In the genomic region with DNA sequence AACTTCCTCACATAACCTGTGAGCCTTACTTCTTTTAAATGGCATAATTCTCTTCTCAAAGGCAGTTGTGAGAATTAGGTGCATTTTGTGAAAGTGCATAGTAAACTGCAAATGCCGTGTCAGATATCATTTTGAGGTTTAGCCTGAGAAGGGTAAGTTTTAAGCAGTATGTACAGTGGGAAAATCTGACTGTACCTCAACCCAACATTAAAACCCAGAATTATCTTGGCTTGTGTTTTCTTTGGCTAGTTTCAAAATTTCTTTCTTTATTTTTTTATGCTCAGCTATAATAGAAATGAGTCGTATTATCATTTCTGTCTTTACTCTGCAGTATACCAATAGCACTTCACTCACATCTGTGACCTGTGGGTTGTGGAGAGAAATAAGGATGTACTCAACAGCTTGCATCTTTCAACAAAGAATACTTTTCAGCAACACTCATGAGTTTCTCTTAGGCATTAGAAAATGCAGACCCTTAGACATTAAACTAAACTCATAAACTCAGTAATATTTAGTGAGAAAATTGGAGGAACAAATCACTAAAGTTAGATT, we compare ENCODE assay signal across 18 cellular contexts.
DNase-seq lines count a peak whose midpoint lies in the region; ATAC-seq lines count a peak whose summit lies in the region.
"Had no signal": no experiment of that assay in that cellular context is flagged by ENCODE, and none has a peak within 500 bp of the region (broad histone marks: within the 10 kb centered on the region; RNA-seq: fewer than 3 reads in every experiment).

No MANE protein-coding gene starts in this region.

- no peaks in the 10 kb centered on the region for H3K9me3 ChIP-seq in CD4-positive, alpha-beta memory T cell (ENCODE audit: control insufficient read depth in 1 of 2, low read length in 2 of 2)
- no peaks in the 10 kb centered on the region for H3K9me3 ChIP-seq in GM23248 (ENCODE audit: low read depth)
- H3K9me3 ChIP-seq: sigmoid colon, thoracic aorta had no signal

- H3K9me3 Mint-ChIP-seq in CD4-positive, alpha-beta memory T cell, result peaks cover 0 to 6% (median 1%) of the 10 kb centered on the region in 8 donors
- peaks cover 21% of the 10 kb centered on the region for H3K9me3 Mint-ChIP-seq in activated T-helper 2 cell treated with anti-CD3 and anti-CD28 coated beads, Interferon-gamma antibody, Interleukin-2, Interleukin-4, amounts not matched to agents 10 μg/mL and 5 μg/mL and 100 μg/mL, durations not matched to agents 14 hours and 24 hours and 36 hours
- H3K9me3 Mint-ChIP-seq in natural killer cell treated with Interleukin-12 subunit alpha and Interleukin-12 subunit beta and Interleukin-15 and Interleukin-18, amount 100 ng/mL, for 72 hours, result peaks cover 9% of the 10 kb centered on the region

- peaks cover 52 to 63% (median 57%) of the 10 kb centered on the region in 4 donors for H3K4me1 Mint-ChIP-seq in CD4-positive, alpha-beta memory T cell
- H3K4me1 Mint-ChIP-seq in activated T-helper 2 cell treated with anti-CD3 and anti-CD28 coated beads, Interferon-gamma antibody, Interleukin-2, Interleukin-4, amounts not matched to agents 10 μg/mL and 5 μg/mL and 100 μg/mL, durations not matched to agents 14 hours and 24 hours and 36 hours (ENCODE audit: low read depth), result peaks cover 48% of the 10 kb centered on the region
- H3K4me1 Mint-ChIP-seq in natural killer cell treated with Interleukin-12 subunit alpha and Interleukin-12 subunit beta and Interleukin-15 and Interleukin-18, amount 100 ng/mL, for 72 hours (ENCODE audit: low read depth in 2 of 2), result peaks cover 56 to 59% of the 10 kb centered on the region in 2 donors

- peaks cover 24% of the 10 kb centered on the region for H3F3A ChIP-seq in GM23248 (ENCODE audit: insufficient read depth)

- H4K20me1 ChIP-seq in GM23248 (ENCODE audit: insufficient read depth), result no peaks in the 10 kb centered on the region; the same call in 1 of the 2 replicates

- no peak overlapping the region for H2AFZ ChIP-seq in GM23248

- H3K27me3 Mint-ChIP-seq in CD4-positive, alpha-beta memory T cell, result no peaks in the 10 kb centered on the region
- H3K27me3 Mint-ChIP-seq in activated T-helper 2 cell treated with anti-CD3 and anti-CD28 coated beads, Interferon-gamma antibody, Interleukin-2, Interleukin-4, amounts not matched to agents 10 μg/mL and 5 μg/mL and 100 μg/mL, durations not matched to agents 14 hours and 24 hours and 36 hours (ENCODE audit: low read depth), result no peaks in the 10 kb centered on the region
- H3K27me3 Mint-ChIP-seq in natural killer cell treated with Interleukin-12 subunit alpha and Interleukin-12 subunit beta and Interleukin-15 and Interleukin-18, amount 100 ng/mL, for 72 hours, result no peaks in the 10 kb centered on the region

- H3K9me2 ChIP-seq in GM23248 (ENCODE audit: insufficient read depth), result no peaks in the 10 kb centered on the region

- peaks cover 80% of the 10 kb centered on the region for H3K79me2 ChIP-seq in GM23248 (ENCODE audit: insufficient read depth)

- H3K27ac ChIP-seq in CD4-positive, alpha-beta memory T cell (ENCODE audit: low read depth, low read length), result no peak overlapping the region
- H3K27ac ChIP-seq in GM23248, result 0 out of 2 replicates have a peak overlapping the region, but pooled peaks have one; percentile 6
- H3K27ac ChIP-seq: sigmoid colon, thoracic aorta had no signal

- H3K4me1 ChIP-seq in CD4-positive, alpha-beta memory T cell (ENCODE audit: insufficient read depth, low read length), result peaks cover 60% of the 10 kb centered on the region
- H3K4me1 ChIP-seq in GM23248 (ENCODE audit: insufficient read depth), result peaks cover 35% of the 10 kb centered on the region
- H3K4me1 ChIP-seq: sigmoid colon had no signal

- CTCF ChIA-PET in CD4-positive, alpha-beta memory T cell (lab: Charles Lee; ENCODE audit: partially characterized antibody), result interaction anchor here (0.7 to 15.1 kb wide), 9 partner anchors 8 to 250 kb away, joined by 3 to 309 read pairs (median 5); a partner anchor contains a TSS

- H3K9ac ChIP-seq in GM23248, result no peak overlapping the region

- intact Hi-C loops in CD4-positive, alpha-beta memory T cell (cut with micrococcal nuclease), result loop anchor here (2.0 kb wide), 1 partner anchor 14 kb away; no protein-coding TSS in a partner anchor
- intact Hi-C loops in activated T-helper 2 cell treated with anti-CD3 and anti-CD28 coated beads, Interferon-gamma antibody, Interleukin-2, Interleukin-4, amounts not matched to agents 10 μg/mL and 5 μg/mL and 100 μg/mL, durations not matched to agents 14 hours and 24 hours and 36 hours (cut with micrococcal nuclease), result loop anchor here (1.0 to 2.0 kb wide), 3 partner anchors 10 to 316 kb away; no protein-coding TSS in a partner anchor
- intact Hi-C loops in left colon (cut with DNase I, micrococcal nuclease), result loop anchor here in 1 of 2 donors (10.0 kb wide), 1 partner anchor 78 kb away; no protein-coding TSS in a partner anchor

- no peaks in the 10 kb centered on the region for H3K27me3 ChIP-seq in CD4-positive, alpha-beta memory T cell (ENCODE audit: insufficient read depth, low read length)
- no peaks in the 10 kb centered on the region for H3K27me3 ChIP-seq in GM23248 (replicated peaks; ENCODE audit: insufficient read depth)
- H3K27me3 ChIP-seq: sigmoid colon had no signal

- POLR2A ChIA-PET in CD4-positive, alpha-beta memory T cell (lab: Charles Lee; ENCODE audit: partially characterized antibody), result interaction anchor here (0.6 to 7.0 kb wide), 14 partner anchors 8 to 249 kb away, joined by 3 to 95 read pairs (median 4); a partner anchor contains a TSS

- in situ Hi-C loops in GM23248 (cut with MboI), result loop anchor here (25.0 kb wide), 2 partner anchors 90 to 240 kb away; no protein-coding TSS in a partner anchor

- peak overlapping the region in 7 of 8 donors; percentile 45 to 79 (median 59) for H3K4me3 Mint-ChIP-seq in CD4-positive, alpha-beta memory T cell
- H3K4me3 Mint-ChIP-seq in activated T-helper 2 cell treated with anti-CD3 and anti-CD28 coated beads, Interferon-gamma antibody, Interleukin-2, Interleukin-4, amounts not matched to agents 10 μg/mL and 5 μg/mL and 100 μg/mL, durations not matched to agents 14 hours and 24 hours and 36 hours (ENCODE audit: low read depth), result peak overlapping the region; percentile 11
- H3K4me3 Mint-ChIP-seq in natural killer cell treated with Interleukin-12 subunit alpha and Interleukin-12 subunit beta and Interleukin-15 and Interleukin-18, amount 100 ng/mL, for 72 hours, result peak overlapping the region; percentile 60

- no peak overlapping the region for H3K4me2 ChIP-seq in GM23248 (ENCODE audit: unreplicated experiment)

- 93 to 100% methylated on average over 2 of the region's 2 CpGs for WGBS in GM23248 (ENCODE audit: low coverage in 1 of 2, low lambda C conversion rate in 2 of 2, missing lambda C conversion rate in 2 of 2), 2 experiments

- H3K27ac Mint-ChIP-seq in CD4-positive, alpha-beta memory T cell, result peak overlapping the region; percentile 77 to 91 (median 85)
- H3K27ac Mint-ChIP-seq in activated T-helper 2 cell treated with anti-CD3 and anti-CD28 coated beads, Interferon-gamma antibody, Interleukin-2, Interleukin-4, amounts not matched to agents 10 μg/mL and 5 μg/mL and 100 μg/mL, durations not matched to agents 14 hours and 24 hours and 36 hours, result peak overlapping the region; percentile 94
- peak overlapping the region; percentile 90 for H3K27ac Mint-ChIP-seq in natural killer cell treated with Interleukin-12 subunit alpha and Interleukin-12 subunit beta and Interleukin-15 and Interleukin-18, amount 100 ng/mL, for 72 hours

- no peak overlapping the region for H3K4me3 ChIP-seq in CD4-positive, alpha-beta memory T cell (ENCODE audit: low read length in 2 of 2)
- no peak overlapping the region for H3K4me3 ChIP-seq in GM23248
- H3K4me3 ChIP-seq: sigmoid colon, thoracic aorta had no signal

- DNase-seq in CD4-positive, alpha-beta memory T cell, result no peak
- DNase-seq in GM23248, result peak; percentile 14
- DNase-seq in activated T-helper 2 cell treated with anti-CD3 and anti-CD28 coated beads, Interferon-gamma antibody, Interleukin-2, Interleukin-4, amounts not matched to agents 10 μg/mL and 5 μg/mL and 100 μg/mL, durations not matched to agents 14 hours and 24 hours and 36 hours (ENCODE audit: low spot score), result no peak
- DNase-seq in natural killer cell treated with Interleukin-12 subunit alpha and Interleukin-12 subunit beta and Interleukin-15 and Interleukin-18, amount 100 ng/mL, for 72 hours (ENCODE audit: low spot score), result no peak
- no peak for DNase-seq in left colon
- DNase-seq in GF-D8 (lab: John Stamatoyannopoulos, UW), result no peak
- DNase-seq in SHP77 treated with DMSO at 0.1 percent for 48 hours (lab: John Stamatoyannopoulos, UW), result no peak
- DNase-seq: activated CD4-positive, alpha-beta T cell treated with anti-CD3 and anti-CD28 coated beads, Interleukin-2, amount 50 U/mL, for 1 hour; activated effector memory CD4-positive, alpha-beta T cell treated with anti-CD3 and anti-CD28 coated beads, Interleukin-2, amount 50 U/mL, for 16 hours; kidney; MM.1S; NCI-H1930; occipital lobe; Right ventricle myocardium superior; sigmoid colon; stimulated activated CD4-positive, alpha-beta T cell treated with anti-CD3 and anti-CD28 coated beads, Interleukin-2, amount 100 ng/mL, for 48 hours had no signal

- ATAC-seq in natural killer cell treated with Interleukin-12 subunit alpha and Interleukin-12 subunit beta and Interleukin-15 and Interleukin-18, amount 100 ng/mL, for 72 hours, result peak; percentile 68 to 71
- no peak for ATAC-seq in left colon
- ATAC-seq: HepG2 had no signal

- H3K36me3 ChIP-seq in CD4-positive, alpha-beta memory T cell (ENCODE audit: insufficient read depth, low read length), result peaks cover 12% of the 10 kb centered on the region
- peaks cover 29% of the 10 kb centered on the region for H3K36me3 ChIP-seq in GM23248 (ENCODE audit: low read depth)

- H3K36me3 Mint-ChIP-seq in CD4-positive, alpha-beta memory T cell, result peaks cover 40 to 47% of the 10 kb centered on the region in 2 donors
- H3K36me3 Mint-ChIP-seq in activated T-helper 2 cell treated with anti-CD3 and anti-CD28 coated beads, Interferon-gamma antibody, Interleukin-2, Interleukin-4, amounts not matched to agents 10 μg/mL and 5 μg/mL and 100 μg/mL, durations not matched to agents 14 hours and 24 hours and 36 hours (ENCODE audit: low read depth), result peaks cover 44% of the 10 kb centered on the region
- H3K36me3 Mint-ChIP-seq in natural killer cell treated with Interleukin-12 subunit alpha and Interleukin-12 subunit beta and Interleukin-15 and Interleukin-18, amount 100 ng/mL, for 72 hours, result peaks cover 34% of the 10 kb centered on the region
